ENCODE assay signal across 10 cellular contexts in genomic region chr3:170740726-170741591, GRCh38.
DNase-seq lines count a peak whose midpoint lies in the region; ATAC-seq, FAIRE-seq and TF ChIP-seq lines count a peak whose summit lies in the region.
"Had no signal": no experiment of that assay in that cellular context is flagged by ENCODE, and none has a peak within 500 bp of the region (broad histone marks: within the 10 kb centered on the region; RNA-seq: fewer than 3 reads in every experiment).

No MANE protein-coding gene starts in this region.

- ATAC-seq in upper lobe of right lung: peak; percentile 22
- ATAC-seq in GM19452 (IDR thresholded peaks at IDR 0.05; ENCODE audit: unreplicated experiment): no peak

- H3K27me3 ChIP-seq in upper lobe of right lung: no peaks in the 10 kb centered on the region

- DNase-seq in DMS53 (lab: John Stamatoyannopoulos, UW) (peak; percentile 62), DMS53 treated with DMSO at 0.1 percent for 48 hours (lab: John Stamatoyannopoulos, UW; ENCODE audit: unreplicated experiment) (no peak), astrocyte of the hippocampus (ENCODE audit: low read depth, low spot score) (peak; percentile 85), kidney (peak; percentile 68), upper lobe of right lung (no peak), OCI-M2 (lab: John Stamatoyannopoulos, UW; ENCODE audit: unreplicated experiment) (no peak)
- DNase-seq in activated T-helper 1 cell treated with anti-CD3 and anti-CD28 coated beads, Interleukin-12 subunit alpha, Interleukin-12 subunit beta, Interleukin-2, Interleukin-4 antibody, amounts not matched to agents 30 ng/mL and 10 ng/mL and 1 ng/mL, durations not matched to agents 14 hours and 24 hours and 36 hours (ENCODE audit: low spot score): no peak
- DNase-seq: activated T-cell treated with anti-CD3 and anti-CD28 coated beads, Interleukin-2, amount 50 U/mL, for 1 hour had no signal

- TF ChIP-seq CTCF in kidney (IDR thresholded peaks at IDR 0.05; ENCODE audit: borderline replicate concordance, extremely low read depth, insufficient read depth) (no peak), upper lobe of right lung (IDR thresholded peaks at IDR 0.05) (no peak)

- FAIRE-seq in kidney (lab: Jason Lieb, UNC): no peak

- H3K27ac Mint-ChIP-seq in activated T-helper 1 cell treated with anti-CD3 and anti-CD28 coated beads, Interleukin-12 subunit alpha, Interleukin-12 subunit beta, Interleukin-2, Interleukin-4 antibody, amounts not matched to agents 30 ng/mL and 10 ng/mL and 1 ng/mL, durations not matched to agents 14 hours and 24 hours and 36 hours: no peak overlapping the region

- intact Hi-C loops in kidney (cut with DNase I): no loop called here
- intact Hi-C loops in upper lobe of right lung (cut with DNase I): no loop called here
- intact Hi-C loops in activated T-helper 1 cell treated with anti-CD3 and anti-CD28 coated beads, Interleukin-12 subunit alpha, Interleukin-12 subunit beta, Interleukin-2, Interleukin-4 antibody, amounts not matched to agents 30 ng/mL and 10 ng/mL and 1 ng/mL, durations not matched to agents 14 hours and 24 hours and 36 hours (cut with micrococcal nuclease): no loop called here

- no peak overlapping the region for H3K4me3 Mint-ChIP-seq in activated T-helper 1 cell treated with anti-CD3 and anti-CD28 coated beads, Interleukin-12 subunit alpha, Interleukin-12 subunit beta, Interleukin-2, Interleukin-4 antibody, amounts not matched to agents 30 ng/mL and 10 ng/mL and 1 ng/mL, durations not matched to agents 14 hours and 24 hours and 36 hours
- H3K4me3 Mint-ChIP-seq: neural crest cell had no signal

- no peak overlapping the region for H3K9ac ChIP-seq in kidney (ENCODE audit: low read length in 2 of 2)

- H3K9me3 Mint-ChIP-seq in activated T-helper 1 cell treated with anti-CD3 and anti-CD28 coated beads, Interleukin-12 subunit alpha, Interleukin-12 subunit beta, Interleukin-2, Interleukin-4 antibody, amounts not matched to agents 30 ng/mL and 10 ng/mL and 1 ng/mL, durations not matched to agents 14 hours and 24 hours and 36 hours: no peaks in the 10 kb centered on the region

- H3K4me3 ChIP-seq in kidney (ENCODE audit: low read length in 2 of 2) (no peak overlapping the region), upper lobe of right lung (no peak overlapping the region)

- H3K27ac ChIP-seq in kidney (ENCODE audit: low read depth in 2 of 2, low read length in 2 of 2) (no peak overlapping the region), upper lobe of right lung (no peak overlapping the region)

- no peaks in the 10 kb centered on the region for H3K36me3 ChIP-seq in kidney (ENCODE audit: control insufficient read depth in 1 of 2, insufficient read depth in 2 of 2, low read length in 2 of 2)
- no peaks in the 10 kb centered on the region for H3K36me3 ChIP-seq in upper lobe of right lung

- H3K36me3 Mint-ChIP-seq in activated T-helper 1 cell treated with anti-CD3 and anti-CD28 coated beads, Interleukin-12 subunit alpha, Interleukin-12 subunit beta, Interleukin-2, Interleukin-4 antibody, amounts not matched to agents 30 ng/mL and 10 ng/mL and 1 ng/mL, durations not matched to agents 14 hours and 24 hours and 36 hours (ENCODE audit: low read depth): no peaks in the 10 kb centered on the region

- H3K4me1 ChIP-seq in kidney (ENCODE audit: control insufficient read depth in 1 of 2, insufficient read depth in 1 of 2, low read depth in 1 of 2, low read length in 2 of 2): no peaks in the 10 kb centered on the region
- no peaks in the 10 kb centered on the region for H3K4me1 ChIP-seq in upper lobe of right lung

- peaks cover 4% of the 10 kb centered on the region for H3K27me3 Mint-ChIP-seq in activated T-helper 1 cell treated with anti-CD3 and anti-CD28 coated beads, Interleukin-12 subunit alpha, Interleukin-12 subunit beta, Interleukin-2, Interleukin-4 antibody, amounts not matched to agents 30 ng/mL and 10 ng/mL and 1 ng/mL, durations not matched to agents 14 hours and 24 hours and 36 hours (ENCODE audit: insufficient read depth)

- H3K9me3 ChIP-seq in kidney (ENCODE audit: control insufficient read depth in 1 of 2, low read length in 2 of 2) (no peaks in the 10 kb centered on the region), upper lobe of right lung (no peaks in the 10 kb centered on the region)

- no peaks in the 10 kb centered on the region for H3K4me1 Mint-ChIP-seq in activated T-helper 1 cell treated with anti-CD3 and anti-CD28 coated beads, Interleukin-12 subunit alpha, Interleukin-12 subunit beta, Interleukin-2, Interleukin-4 antibody, amounts not matched to agents 30 ng/mL and 10 ng/mL and 1 ng/mL, durations not matched to agents 14 hours and 24 hours and 36 hours (ENCODE audit: low read depth)
- H3K4me1 Mint-ChIP-seq: neural crest cell had no signal

Comparison
In these comparisons a context has a peak if more than half of its experiments do, and no peak if none do; other contexts are left out.
1. DNase-seq: peak in DMS53 (single experiment), astrocyte of the hippocampus (single experiment) and kidney (single experiment); none in DMS53 treated with DMSO at 0.1 percent for 48 hours (single experiment), upper lobe of right lung (single experiment), activated T-helper 1 cell treated with anti-CD3 and anti-CD28 coated beads, Interleukin-12 subunit alpha, Interleukin-12 subunit beta, Interleukin-2, Interleukin-4 antibody, amounts not matched to agents 30 ng/mL and 10 ng/mL and 1 ng/mL, durations not matched to agents 14 hours and 24 hours and 36 hours (single experiment) and OCI-M2 (single experiment).